ENCODE assay signal across 8 cellular contexts in genomic region chr1:248863011-248863881, GRCh38. TPM values are rescaled to one million over a fixed set of nuclear protein-coding genes. Genes with fewer than 3 reads are reported as not detected.
DNase-seq lines count a peak whose midpoint lies in the region; ATAC-seq, FAIRE-seq and TF ChIP-seq lines count a peak whose summit lies in the region.

No MANE protein-coding gene starts in this region.

- H3K9me3 ChIP-seq in SU-DHL-6 (ENCODE audit: insufficient read depth, low read length) (no peaks in the 10 kb centered on the region), left ventricle myocardium inferior (replicated peaks) (no peaks in the 10 kb centered on the region), prostate gland (no peaks in the 10 kb centered on the region)

- peak overlapping the region; percentile 83 for H3K4me3 Mint-ChIP-seq in activated naive CD8-positive, alpha-beta T cell treated with anti-CD3 and anti-CD28 coated beads, Interleukin-2, amount 50 U/mL, for 24 hours

- H3K36me3 Mint-ChIP-seq in activated naive CD8-positive, alpha-beta T cell treated with anti-CD3 and anti-CD28 coated beads, Interleukin-2, amount 50 U/mL, for 24 hours (ENCODE audit: low read depth): peaks cover 4% of the 10 kb centered on the region

- H3K4me1 Mint-ChIP-seq in activated naive CD8-positive, alpha-beta T cell treated with anti-CD3 and anti-CD28 coated beads, Interleukin-2, amount 50 U/mL, for 24 hours: peaks cover 40% of the 10 kb centered on the region

- no peaks in the 10 kb centered on the region for H3K9me3 Mint-ChIP-seq in activated naive CD8-positive, alpha-beta T cell treated with anti-CD3 and anti-CD28 coated beads, Interleukin-2, amount 50 U/mL, for 24 hours

- H4K20me1 ChIP-seq in SU-DHL-6 (ENCODE audit: low read depth, low read length): no peaks in the 10 kb centered on the region

- TF ChIP-seq CTCF in GM12875 (IDR thresholded peaks at IDR 0.05; ENCODE audit: borderline replicate concordance, insufficient read depth, low read depth, low read length): no peak
- TF ChIP-seq CTCF in SU-DHL-6 (IDR thresholded peaks at IDR 0.05; ENCODE audit: insufficient read depth, low read length, poor library complexity, severe bottlenecking): no peak
- no peak for TF ChIP-seq CTCF in left ventricle myocardium inferior (IDR thresholded peaks at IDR 0.05; ENCODE audit: borderline replicate concordance)
- TF ChIP-seq CTCF in prostate gland (IDR thresholded peaks at IDR 0.05): no peak

- peak overlapping the region; percentile 76 for H3K4me3 ChIP-seq in GM12875 (ENCODE audit: low read depth, low read length)
- H3K4me3 ChIP-seq in SU-DHL-6 (ENCODE audit: insufficient read depth, low read length, poor library complexity, severe bottlenecking): peak overlapping the region; percentile 51
- peak overlapping the region; percentile 75 for H3K4me3 ChIP-seq in left ventricle myocardium inferior
- peak overlapping the region; percentile 38 to 41 for H3K4me3 ChIP-seq in prostate gland

- H3K9ac ChIP-seq in SU-DHL-6 (ENCODE audit: low read length): peak overlapping the region; percentile 64

- peaks cover 9% of the 10 kb centered on the region; the same call in 1 of the 2 replicates for H3F3A ChIP-seq in SU-DHL-6 (ENCODE audit: insufficient read depth)

- H3K79me2 ChIP-seq in SU-DHL-6 (ENCODE audit: insufficient read depth, low read length): peaks cover 2% of the 10 kb centered on the region; the same call in 1 of the 2 replicates

- H3K27me3 ChIP-seq in SU-DHL-6 (ENCODE audit: low read length) (no peaks in the 10 kb centered on the region), left ventricle myocardium inferior (ENCODE audit: low read depth) (no peaks in the 10 kb centered on the region), prostate gland (replicated peaks; ENCODE audit: insufficient read depth) (no peaks in the 10 kb centered on the region)

- H3K27me3 Mint-ChIP-seq in activated naive CD8-positive, alpha-beta T cell treated with anti-CD3 and anti-CD28 coated beads, Interleukin-2, amount 50 U/mL, for 24 hours: no peaks in the 10 kb centered on the region

- H3K27ac ChIP-seq in SU-DHL-6 (ENCODE audit: low read depth, low read length) (no peak overlapping the region), left ventricle myocardium inferior (replicated peaks) (peak overlapping the region; percentile 81), prostate gland (peak overlapping the region; percentile 58 to 78)

- DNase-seq in NCI-H1092 treated with DMSO at 0.1 percent for 48 hours (lab: John Stamatoyannopoulos, UW) (peak; percentile 95), left ventricle myocardium inferior (peak; percentile 89), prostate gland (ENCODE audit: low spot score) (peak; percentile 86), urothelium cell line (ENCODE audit: low spot score) (peak; percentile 24)
- DNase-seq in activated naive CD8-positive, alpha-beta T cell treated with anti-CD3 and anti-CD28 coated beads, Interleukin-2, amount 50 U/mL, for 24 hours: peak; percentile 85

- no peak for FAIRE-seq in urothelium cell line (lab: Jason Lieb, UNC)

- peak overlapping the region; percentile 87 for H2AFZ ChIP-seq in SU-DHL-6 (ENCODE audit: low read depth, low read length, severe bottlenecking)

- ATAC-seq in HG02642 (IDR thresholded peaks at IDR 0.05; ENCODE audit: poor library complexity, unreplicated experiment): peak; percentile 68
- peak; percentile 75 for ATAC-seq in activated naive CD8-positive, alpha-beta T cell treated with anti-CD3 and anti-CD28 coated beads, Interleukin-2, amount 50 U/mL, for 24 hours

- H3K36me3 ChIP-seq in SU-DHL-6 (ENCODE audit: low read length) (no peaks in the 10 kb centered on the region), left ventricle myocardium inferior (no peaks in the 10 kb centered on the region), prostate gland (no peaks in the 10 kb centered on the region)

- intact Hi-C loops in left ventricle myocardium inferior (cut with micrococcal nuclease) (no loop called here), prostate gland (cut with DNase I) (no loop called here)

- 9% methylated on average over 25 of the region's 46 CpGs for WGBS in prostate gland

- peak overlapping the region; percentile 58 for H3K4me2 ChIP-seq in SU-DHL-6 (ENCODE audit: low read depth, low read length, poor library complexity, severe bottlenecking)

- no peaks in the 10 kb centered on the region for H3K9me2 ChIP-seq in SU-DHL-6 (replicated peaks; ENCODE audit: insufficient read depth, low read length)

- H3K27ac Mint-ChIP-seq in activated naive CD8-positive, alpha-beta T cell treated with anti-CD3 and anti-CD28 coated beads, Interleukin-2, amount 50 U/mL, for 24 hours: peak overlapping the region; percentile 65

- peaks cover 34% of the 10 kb centered on the region for H3K4me1 ChIP-seq in left ventricle myocardium inferior
- peaks cover 4% of the 10 kb centered on the region for H3K4me1 ChIP-seq in prostate gland (replicated peaks)

- TF ChIP-seq POLR2A in prostate gland (IDR thresholded peaks at IDR 0.05): peak; percentile 78

RNA-seq across cellular contexts. Expression of gene ZNF692, which starts 4.4 kb away (rescaled TPM):
- 23.0 TPM for total RNA-seq in left ventricle myocardium inferior
- total RNA-seq in prostate gland: 10 to 100 TPM; 65.0 to 99.7 TPM

RNA-seq across cellular contexts. Expression of gene ZNF672, which starts 25.2 kb away (rescaled TPM):
- total RNA-seq in left ventricle myocardium inferior (43.1 TPM), prostate gland (10 to 100 TPM; 44.2 to 63.1 TPM)

RNA-seq across cellular contexts. Expression of gene SH3BP5L, which starts 37.5 kb away (rescaled TPM):
- 18.0 TPM for total RNA-seq in left ventricle myocardium inferior
- 10 to 100 TPM; 23.3 to 35.3 TPM for total RNA-seq in prostate gland

RNA-seq across cellular contexts. Expression of gene PGBD2, which starts 42.8 kb away (rescaled TPM):
- total RNA-seq in left ventricle myocardium inferior (3.9 TPM), prostate gland (10 to 100 TPM in 1 of 2 donors, 1 to 10 TPM in 1; 8.6 to 12.6 TPM)

Comparison
In these comparisons a context has a peak if more than half of its experiments do, and no peak if none do; other contexts are left out.
1. DNase-seq: peak in every context shown above with its lines; median percentile 95 in NCI-H1092 treated with DMSO at 0.1 percent for 48 hours; 89 in left ventricle myocardium inferior; 86 in prostate gland; 85 in activated naive CD8-positive, alpha-beta T cell treated with anti-CD3 and anti-CD28 coated beads, Interleukin-2, amount 50 U/mL, for 24 hours; 24 in urothelium cell line.